29 cellular contexts compared by ENCODE assay signal in genomic region chr12:109557809-109558208, GRCh38. TPM values are rescaled to one million over a fixed set of nuclear protein-coding genes. Genes with fewer than 3 reads are reported as not detected.
A peak's percentile ranks its signal among the peaks of the same experiment; 100 is the strongest.
DNase-seq lines count a peak whose midpoint lies in the region; ATAC-seq, FAIRE-seq and TF ChIP-seq lines count a peak whose summit lies in the region.
"Had no signal": no experiment of that assay in that cellular context is flagged by ENCODE, and none has a peak within 500 bp of the region (broad histone marks: within the 10 kb centered on the region; RNA-seq: fewer than 3 reads in every experiment).

No MANE protein-coding gene starts in this region.

- peak overlapping the region in 3 of 11 experiments; percentile 5 to 31 (median 21); a peak in 2 of 22 replicates for H3K27ac ChIP-seq in BLaER1 treated with 17β-estradiol and CSF1 and Interleukin-3, amounts not matched to agents 10 nM and 100 nM
- H3K27ac ChIP-seq in H9 (ENCODE audit: insufficient read length, low read depth, low read length) (no peak overlapping the region), astrocyte (ENCODE audit: low read depth, low read length) (no peak overlapping the region), liver (ENCODE audit: low read depth in 1 of 2, low read length in 2 of 2) (peak overlapping the region; percentile 8 to 42)

- TF ChIP-seq CTCF in H9 (conservative IDR thresholded peaks at IDR 0.05) = no peak
- TF ChIP-seq CTCF in astrocyte (IDR thresholded peaks at IDR 0.05; ENCODE audit: insufficient read depth, low read depth, low read length) = no peak
- no peak for TF ChIP-seq CTCF in liver (IDR thresholded peaks at IDR 0.05; ENCODE audit: low read depth, low read length, missing input control)
- no peak for TF ChIP-seq CTCF in natural killer cell (IDR thresholded peaks at IDR 0.05)

- intact Hi-C loops in natural killer cell (cut with micrococcal nuclease) = no loop called here

- H3K18ac ChIP-seq in H9 (ENCODE audit: insufficient read length, low read depth, low read length) = no peak overlapping the region

- no peak overlapping the region for H2BK120ac ChIP-seq in H9 (ENCODE audit: low read depth, low read length, poor library complexity, severe bottlenecking)

- H3K4me2 ChIP-seq in BLaER1 treated with 17β-estradiol and CSF1 and Interleukin-3, amounts not matched to agents 10 nM and 100 nM = peak overlapping the region in 7 of 11 experiments; percentile 4 to 40 (median 23); a peak in 8 of 22 replicates
- H3K4me2 ChIP-seq in H9 (ENCODE audit: insufficient read depth, insufficient read length, low read length) = no peak overlapping the region
- peak overlapping the region; percentile 19 for H3K4me2 ChIP-seq in astrocyte (ENCODE audit: low read length)
- H3K4me2 ChIP-seq: SK-N-SH had no signal

- H2AFZ ChIP-seq in H9 (ENCODE audit: low read length) = no peak overlapping the region
- H2AFZ ChIP-seq in astrocyte (ENCODE audit: low read depth, low read length) = no peak overlapping the region

- H4K20me1 ChIP-seq in BLaER1 treated with 17β-estradiol and CSF1 and Interleukin-3, amounts not matched to agents 10 nM and 100 nM = peaks cover 0 to 27% (median 0%) of the 10 kb centered on the region in 11 experiments; a peak in 2 of 22 replicates
- H4K20me1 ChIP-seq in H9 (ENCODE audit: control insufficient read depth, insufficient read depth, insufficient read length) = no peaks in the 10 kb centered on the region
- H4K20me1 ChIP-seq in astrocyte (ENCODE audit: insufficient read depth, low read length) = no peaks in the 10 kb centered on the region

- H3T11ph ChIP-seq in H9 (ENCODE audit: low read length) = no peak overlapping the region

- FAIRE-seq in astrocyte (lab: Jason Lieb, UNC) = no peak
- FAIRE-seq: A204.1, GM12891, HTR-8/SVneo had no signal

- peaks cover 13 to 14% (median 14%) of the 10 kb centered on the region in 3 experiments for H3K36me3 Mint-ChIP-seq in H9 (ENCODE audit: insufficient read depth in 1 of 3, low read depth in 3 of 3)
- peaks cover 1% of the 10 kb centered on the region for H3K36me3 Mint-ChIP-seq in astrocyte (ENCODE audit: low read depth, unreplicated experiment)
- H3K36me3 Mint-ChIP-seq in natural killer cell = no peaks in the 10 kb centered on the region
- H3K36me3 Mint-ChIP-seq in activated CD4-positive, alpha-beta memory T cell treated with anti-CD3 and anti-CD28 coated beads, Interleukin-2, amount 10 ng/mL, durations not matched to agents 7 days and 5 days (ENCODE audit: low read depth) = peaks cover 18% of the 10 kb centered on the region

- WGBS in H9 (ENCODE audit: extremely low coverage, insufficient read length, low lambda C conversion rate) = no CpG with 5 or more reads among the region's 12 CpGs
- WGBS in liver = 92% methylated on average over 12 of the region's 12 CpGs

- no peaks in the 10 kb centered on the region for H3K23me2 ChIP-seq in H9 (ENCODE audit: insufficient read length, low read depth, low read length, poor library complexity, severe bottlenecking)

- CTCF ChIA-PET in activated CD4-positive, alpha-beta memory T cell treated with anti-CD3 and anti-CD28 coated beads, Interleukin-2, amount 10 ng/mL, durations not matched to agents 7 days and 5 days (lab: Charles Lee) = no interaction called here

- no peak overlapping the region for H2BK12ac ChIP-seq in H9 (ENCODE audit: insufficient read length, low read depth, low read length)

- peaks cover 0 to 57% (median 17%) of the 10 kb centered on the region in 11 experiments; a peak in 21 of 22 replicates for H3K36me3 ChIP-seq in BLaER1 treated with 17β-estradiol and CSF1 and Interleukin-3, amounts not matched to agents 10 nM and 100 nM
- H3K36me3 ChIP-seq in astrocyte (ENCODE audit: insufficient read depth, low read length) = no peaks in the 10 kb centered on the region
- H3K36me3 ChIP-seq in liver (ENCODE audit: control insufficient read depth in 4 of 4, insufficient read depth in 3 of 4, low read depth in 1 of 4, low read length in 3 of 4) = peaks cover 0 to 6% (median 3%) of the 10 kb centered on the region in 4 donors

- H4K91ac ChIP-seq in H9 (ENCODE audit: insufficient read length, low read depth, low read length) = no peak overlapping the region

- peaks cover 0 to 20% (median 16%) of the 10 kb centered on the region in 10 experiments; a peak in 17 of 20 replicates for H3K4me1 ChIP-seq in BLaER1 treated with 17β-estradiol and CSF1 and Interleukin-3, amounts not matched to agents 10 nM and 100 nM
- H3K4me1 ChIP-seq in H9 (ENCODE audit: insufficient read depth, low read length) (no peaks in the 10 kb centered on the region), astrocyte (ENCODE audit: insufficient read depth, low read length) (peaks cover 14% of the 10 kb centered on the region), liver (ENCODE audit: control insufficient read depth in 4 of 4, insufficient read depth in 4 of 4, low read length in 3 of 4) (peaks cover 2 to 62% (median 48%) of the 10 kb centered on the region in 4 donors)
- H3K4me1 ChIP-seq: Caco-2 had no signal

- H3K27me3 ChIP-seq in BLaER1 treated with 17β-estradiol and CSF1 and Interleukin-3, amounts not matched to agents 10 nM and 100 nM = no peaks in the 10 kb centered on the region
- H3K27me3 ChIP-seq in H9 (ENCODE audit: insufficient read depth, low read length) = no peaks in the 10 kb centered on the region
- H3K27me3 ChIP-seq in astrocyte (ENCODE audit: insufficient read depth, low read length) = peaks cover 8% of the 10 kb centered on the region
- no peaks in the 10 kb centered on the region for H3K27me3 ChIP-seq in liver (ENCODE audit: control insufficient read depth in 4 of 4, insufficient read depth in 4 of 4, low read length in 3 of 4)

- H3K27me3 Mint-ChIP-seq in H9 (ENCODE audit: low read depth) = peaks cover 3% of the 10 kb centered on the region; the same call in 1 of the 2 replicates
- peaks cover 23% of the 10 kb centered on the region for H3K27me3 Mint-ChIP-seq in astrocyte (ENCODE audit: low read depth, unreplicated experiment)
- no peaks in the 10 kb centered on the region for H3K27me3 Mint-ChIP-seq in natural killer cell (ENCODE audit: low read depth in 2 of 2)
- no peaks in the 10 kb centered on the region for H3K27me3 Mint-ChIP-seq in activated CD4-positive, alpha-beta memory T cell treated with anti-CD3 and anti-CD28 coated beads, Interleukin-2, amount 10 ng/mL, durations not matched to agents 7 days and 5 days
- H3K27me3 Mint-ChIP-seq: CD4-positive, alpha-beta memory T cell had no signal

- no peaks in the 10 kb centered on the region for H3K79me2 ChIP-seq in H9 (ENCODE audit: insufficient read depth, low read length)
- H3K79me2 ChIP-seq in astrocyte (ENCODE audit: insufficient read depth, low read length) = no peaks in the 10 kb centered on the region

- H3K9me3 Mint-ChIP-seq in H9 (no peaks in the 10 kb centered on the region; a peak in 1 of 5 replicates), astrocyte (ENCODE audit: unreplicated experiment) (peaks cover 5% of the 10 kb centered on the region), natural killer cell (no peaks in the 10 kb centered on the region)
- peaks cover 8% of the 10 kb centered on the region for H3K9me3 Mint-ChIP-seq in activated CD4-positive, alpha-beta memory T cell treated with anti-CD3 and anti-CD28 coated beads, Interleukin-2, amount 10 ng/mL, durations not matched to agents 7 days and 5 days

- peaks cover 0 to 14% (median 10%) of the 10 kb centered on the region in 11 experiments; a peak in 16 of 22 replicates for H3K9me3 ChIP-seq in BLaER1 treated with 17β-estradiol and CSF1 and Interleukin-3, amounts not matched to agents 10 nM and 100 nM (replicated peaks in 1 of 11)
- H3K9me3 ChIP-seq in H9 (ENCODE audit: control insufficient read depth, low read depth, low read length) (no peaks in the 10 kb centered on the region), astrocyte (ENCODE audit: insufficient read depth, low read depth, low read length) (no peaks in the 10 kb centered on the region), liver (ENCODE audit: control insufficient read depth in 4 of 4, low read length in 3 of 4) (no peaks in the 10 kb centered on the region)
- H3K9me3 ChIP-seq: SK-N-SH had no signal

- TF ChIP-seq RAD21 in liver (IDR thresholded peaks at IDR 0.05) = no peak

- peaks cover 2 to 6% of the 10 kb centered on the region in 2 experiments; a peak in 3 of 4 replicates for H3K4me1 Mint-ChIP-seq in H9
- H3K4me1 Mint-ChIP-seq in astrocyte (ENCODE audit: low read depth, unreplicated experiment) = no peaks in the 10 kb centered on the region
- H3K4me1 Mint-ChIP-seq in natural killer cell = no peaks in the 10 kb centered on the region
- H3K4me1 Mint-ChIP-seq in activated CD4-positive, alpha-beta memory T cell treated with anti-CD3 and anti-CD28 coated beads, Interleukin-2, amount 10 ng/mL, durations not matched to agents 7 days and 5 days = no peaks in the 10 kb centered on the region
- H3K4me1 Mint-ChIP-seq: CD4-positive, alpha-beta memory T cell had no signal

- POLR2A ChIA-PET in activated CD4-positive, alpha-beta memory T cell treated with anti-CD3 and anti-CD28 coated beads, Interleukin-2, amount 10 ng/mL, durations not matched to agents 7 days and 5 days (lab: Charles Lee) = no interaction called here

- H3K14ac ChIP-seq in H9 (ENCODE audit: insufficient read depth, low read length) = no peak overlapping the region

- no peak overlapping the region for H3K4me3 ChIP-seq in BLaER1 treated with 17β-estradiol and CSF1 and Interleukin-3, amounts not matched to agents 10 nM and 100 nM
- H3K4me3 ChIP-seq in astrocyte (ENCODE audit: insufficient read depth, low read depth, low read length) = no peak overlapping the region
- no peak overlapping the region for H3K4me3 ChIP-seq in liver (ENCODE audit: low read depth in 1 of 3, low read length in 3 of 3)

- no peak overlapping the region for H4K8ac ChIP-seq in H9 (replicated peaks; ENCODE audit: insufficient read length, low read depth, low read length)

- H4K5ac ChIP-seq in H9 (ENCODE audit: insufficient read length, low read depth, low read length) = no peak overlapping the region

- H3K27ac Mint-ChIP-seq in H9 = 0 out of 7 replicates have a peak overlapping the region, but pooled peaks of 2 of the 3 experiments have one; percentile 40 to 53
- no peak overlapping the region for H3K27ac Mint-ChIP-seq in astrocyte (ENCODE audit: unreplicated experiment)
- no peak overlapping the region for H3K27ac Mint-ChIP-seq in natural killer cell
- H3K27ac Mint-ChIP-seq in activated CD4-positive, alpha-beta memory T cell treated with anti-CD3 and anti-CD28 coated beads, Interleukin-2, amount 10 ng/mL, durations not matched to agents 7 days and 5 days = no peak overlapping the region
- H3K27ac Mint-ChIP-seq: CD4-positive, alpha-beta memory T cell had no signal

- no peak overlapping the region for H3K56ac ChIP-seq in H9 (ENCODE audit: insufficient read length, low read depth, low read length)

- DNase-seq in H9 = no peak
- no peak for DNase-seq in astrocyte (ENCODE audit: low read depth)
- no peak for DNase-seq in NK-92 treated with Interleukin-12 subunit alpha and Interleukin-12 subunit beta, amount 100 ng/mL, for 24 hours (lab: John Stamatoyannopoulos, UW)
- DNase-seq in natural killer cell = no peak
- no peak for DNase-seq in activated CD4-positive, alpha-beta memory T cell treated with anti-CD3 and anti-CD28 coated beads, Interleukin-2, amount 10 ng/mL, durations not matched to agents 7 days and 5 days
- DNase-seq: C1 segment of cervical spinal cord; Caco-2; CD4-positive, alpha-beta memory T cell; GF-D8; GOT3; HCEC 1CT; KG1; MM.1S; NCI-H1048; NCI-H1417; NCI-H1694 treated with DMSO at 0.1 percent for 48 hours; NCI-H2081; NCI-H2171; NCI-H345; NCI-H524; NCI-H748 treated with DMSO at 0.1 percent for 48 hours; PC-3; SK-N-SH had no signal

- no peak overlapping the region for H2BK15ac ChIP-seq in H9 (ENCODE audit: low read depth, low read length)

- H3K9ac ChIP-seq in BLaER1 treated with 17β-estradiol and CSF1 and Interleukin-3, amounts not matched to agents 10 nM and 100 nM = peak overlapping the region in 2 of 11 experiments; percentile 22 to 52; a peak in 2 of 22 replicates
- H3K9ac ChIP-seq in H9 (ENCODE audit: extremely low read depth, insufficient read length, low read length) (no peak overlapping the region), astrocyte (ENCODE audit: low read length) (no peak overlapping the region), liver (ENCODE audit: low read depth in 1 of 2, low read length in 2 of 2) (no peak overlapping the region)
- H3K9ac ChIP-seq: SK-N-SH had no signal

- H2BK20ac ChIP-seq in H9 (ENCODE audit: low read depth, low read length, poor library complexity, severe bottlenecking) = no peak overlapping the region

- no peak overlapping the region for H2AK5ac ChIP-seq in H9 (ENCODE audit: insufficient read length, low read length)

- no peak overlapping the region for H3K23ac ChIP-seq in H9 (ENCODE audit: insufficient read length, low read depth, low read length)

- ATAC-seq in HG02623 (IDR thresholded peaks at IDR 0.05; ENCODE audit: unreplicated experiment) (no peak), natural killer cell (no peak)

- no peak overlapping the region for H2BK5ac ChIP-seq in H9 (ENCODE audit: insufficient read length, low read length)

- H3K79me1 ChIP-seq in H9 (ENCODE audit: insufficient read depth, low read depth, low read length, poor library complexity, severe bottlenecking) = no peaks in the 10 kb centered on the region

- no peak overlapping the region for H3K4me3 Mint-ChIP-seq in H9
- no peak overlapping the region for H3K4me3 Mint-ChIP-seq in astrocyte (ENCODE audit: unreplicated experiment)
- no peak overlapping the region for H3K4me3 Mint-ChIP-seq in natural killer cell
- H3K4me3 Mint-ChIP-seq in activated CD4-positive, alpha-beta memory T cell treated with anti-CD3 and anti-CD28 coated beads, Interleukin-2, amount 10 ng/mL, durations not matched to agents 7 days and 5 days = no peak overlapping the region
- H3K4me3 Mint-ChIP-seq: CD4-positive, alpha-beta memory T cell had no signal

- no peak overlapping the region for H3K4ac ChIP-seq in H9 (ENCODE audit: low read depth, low read length)

RNA-seq across cellular contexts. Expression of gene MMAB, which starts 15.5 kb away (rescaled TPM):
- total RNA-seq in H9 (2021) (22.5 and 24.3 TPM in 2 replicates), astrocyte (15.2 and 17.8 TPM in 2 replicates), liver (10 to 100 TPM; 47.1 to 63.5 TPM), natural killer cell (10 to 100 TPM; 17.1 to 18.3 (median 17.6) TPM)
- 100 to 1,000 TPM in 1 of 2 donors, 10 to 100 TPM in 1; 90.6 to 101 TPM for polyA plus RNA-seq in liver
- total RNA-seq in activated CD4-positive, alpha-beta memory T cell treated with anti-CD3 and anti-CD28 coated beads, Interleukin-2, amount 10 ng/mL, durations not matched to agents 7 days and 5 days = 10 to 100 TPM; 36.0 to 38.0 TPM

RNA-seq across cellular contexts. Expression of gene MVK, which starts 15.8 kb away (rescaled TPM):
- 17.4 and 19.2 TPM in 2 replicates for total RNA-seq in H9 (2021)
- 9.7 and 12.4 TPM in 2 replicates for total RNA-seq in astrocyte
- total RNA-seq in liver = 10 to 100 TPM; 34.9 to 50.3 TPM
- polyA plus RNA-seq in liver = 10 to 100 TPM; 39.0 to 43.8 TPM
- 10 to 100 TPM in 2 of 3 donors, 1 to 10 TPM in 1; 9.4 to 16.6 (median 16.2) TPM for total RNA-seq in natural killer cell
- total RNA-seq in activated CD4-positive, alpha-beta memory T cell treated with anti-CD3 and anti-CD28 coated beads, Interleukin-2, amount 10 ng/mL, durations not matched to agents 7 days and 5 days = 10 to 100 TPM; 22.1 to 26.3 TPM

Comparison
In these comparisons a context has a peak if more than half of its experiments do, and no peak if none do; other contexts are left out.
1. H3K27ac ChIP-seq: peak in liver (2 of 2); none in H9 (single experiment) and astrocyte (single experiment).
2. H3K27ac Mint-ChIP-seq: peak in H9 (2 of 3); none in astrocyte (single experiment), natural killer cell (0 of 2) and activated CD4-positive, alpha-beta memory T cell treated with anti-CD3 and anti-CD28 coated beads, Interleukin-2, amount 10 ng/mL, durations not matched to agents 7 days and 5 days (single experiment).